Comparison of ENCODE assay signal across 1 cellular context in the genomic region with DNA sequence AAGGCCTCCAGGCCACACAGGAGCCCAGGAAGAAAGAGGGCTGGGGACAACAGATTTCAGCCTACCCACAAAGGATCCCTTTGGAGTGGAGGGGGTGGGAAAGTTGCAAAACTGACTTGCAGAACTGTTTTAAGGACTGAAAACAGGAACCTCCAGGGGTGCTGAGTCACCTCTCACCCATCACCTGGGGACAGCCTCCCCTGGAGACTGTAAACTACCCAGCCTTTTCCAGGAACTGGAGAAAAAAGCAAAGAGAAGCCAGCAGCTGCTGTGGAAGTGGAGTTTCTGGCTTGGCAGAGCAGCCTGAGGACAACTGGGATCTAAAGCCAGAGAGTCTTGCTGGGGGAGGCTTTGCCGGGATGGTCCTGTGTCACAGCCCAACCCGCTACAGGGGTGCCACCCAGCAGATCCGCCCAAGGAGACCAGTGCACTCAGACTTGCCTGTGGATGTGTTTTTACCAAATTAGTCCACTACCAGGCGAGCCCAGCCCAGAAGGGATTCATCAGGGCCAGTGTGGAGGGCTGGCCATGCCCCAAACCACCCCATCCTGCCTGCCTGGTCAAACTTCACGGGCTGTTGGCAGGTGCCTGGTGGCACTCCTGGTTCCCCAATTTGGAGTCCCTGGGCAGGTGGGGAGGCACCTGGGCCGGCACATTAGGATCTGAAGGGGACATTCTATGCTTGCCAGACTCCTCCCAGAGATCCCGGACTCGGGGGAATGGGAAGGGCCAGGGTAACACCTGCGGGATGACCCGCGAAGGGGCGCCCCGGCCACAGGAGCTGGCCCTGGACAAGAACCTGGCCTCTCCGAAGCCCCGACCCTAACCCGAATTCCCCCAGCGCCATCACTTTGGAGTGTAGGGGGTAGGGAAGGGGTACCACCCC.
TF ChIP-seq lines count a peak whose summit lies in the region.

No MANE protein-coding gene starts in this region.

TF ChIP-seq in HEK293, 187 proteins besides CTCF, POLR2A, EP300 and RAD21 (continued from another document):
- TF ChIP-seq, protein P1, sequence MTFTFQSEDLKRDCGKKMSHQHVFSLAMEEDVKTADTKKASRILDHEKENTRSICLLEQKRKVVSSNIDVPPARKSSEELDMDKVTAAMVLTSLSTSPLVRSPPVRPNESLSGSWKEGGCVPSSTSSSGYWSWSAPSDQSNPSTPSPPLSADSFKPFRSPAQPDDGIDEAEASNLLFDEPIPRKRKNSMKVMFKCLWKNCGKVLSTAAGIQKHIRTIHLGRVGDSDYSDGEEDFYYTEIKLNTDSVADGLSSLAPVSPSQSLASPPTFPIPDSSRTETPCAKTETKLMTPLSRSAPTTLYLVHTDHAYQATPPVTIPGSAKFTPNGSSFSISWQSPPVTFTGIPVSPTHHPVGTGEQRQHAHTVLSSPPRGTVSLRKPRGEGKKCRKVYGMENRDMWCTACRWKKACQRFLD (tag by site-specific recombination; IDR thresholded peaks at IDR 0.05): no peak
- TF ChIP-seq KLF1 (tag by site-specific recombination; IDR thresholded peaks at IDR 0.05): peak; percentile 68
